In the genomic region with DNA sequence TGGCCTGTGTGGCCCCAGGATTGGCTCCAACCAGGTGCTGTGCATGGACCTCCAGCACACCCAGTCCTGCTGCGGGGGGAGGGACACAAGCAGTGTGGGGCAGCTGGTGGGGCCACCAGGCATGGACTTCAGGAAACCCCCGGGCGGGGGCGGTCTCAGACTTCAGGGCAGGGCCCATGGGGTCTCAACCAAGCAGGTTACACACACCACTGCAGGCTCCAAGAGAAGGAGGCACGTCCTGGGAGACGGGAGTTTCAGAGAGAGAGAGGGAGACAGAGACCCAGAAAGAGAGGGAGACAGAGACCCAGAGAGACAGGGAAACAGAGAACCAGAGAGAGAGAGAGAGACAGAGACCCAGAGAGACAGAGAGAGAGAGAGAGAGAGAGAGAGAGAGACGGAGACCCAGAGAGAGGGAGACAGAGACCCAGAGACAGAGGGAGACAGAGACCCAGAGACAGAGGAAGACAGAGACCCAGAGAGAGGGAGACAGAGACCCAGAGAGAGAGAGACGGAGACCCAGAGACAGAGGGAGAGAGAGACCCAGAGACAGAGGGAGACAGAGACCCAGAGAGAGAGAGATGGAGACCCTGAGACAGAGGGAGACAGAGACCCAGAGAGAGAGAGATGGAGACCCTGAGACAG, we compare ENCODE assay signal across 16 cellular contexts.
DNase-seq lines count a peak whose midpoint lies in the region; ATAC-seq, FAIRE-seq and TF ChIP-seq lines count a peak whose summit lies in the region.
"Had no signal": no experiment of that assay in that cellular context is flagged by ENCODE, and none has a peak within 500 bp of the region (broad histone marks: within the 10 kb centered on the region; RNA-seq: fewer than 3 reads in every experiment).

No MANE protein-coding gene starts in this region.

- H3K27ac ChIP-seq in A549 (peak overlapping the region in 1 of 2 experiments; percentile 45; a peak in 1 of 6 replicates), DND-41 (ENCODE audit: low read length) (no peak overlapping the region), dorsolateral prefrontal cortex (peak overlapping the region in 34 of 59 donors; percentile 11 to 83 (median 58)), rectal smooth muscle tissue (ENCODE audit: low read depth, low read length) (peak overlapping the region; percentile 16)

- TF ChIP-seq RAD21 in A549 (conservative IDR thresholded peaks at IDR 0.05 in 1 of 2, IDR thresholded peaks at IDR 0.05 in 1 of 2) = no peak

- FAIRE-seq in A549 (lab: Jason Lieb, UNC) = no peak

- H3K9me3 ChIP-seq in A549 = no peaks in the 10 kb centered on the region
- no peaks in the 10 kb centered on the region for H3K9me3 ChIP-seq in DND-41 (ENCODE audit: insufficient read depth, low read length, severe bottlenecking)
- H3K9me3 ChIP-seq: Peyer's patch had no signal

- 79% methylated on average over 4 of the region's 8 CpGs for WGBS in A549 (ENCODE audit: missing lambda C conversion rate)

- H3K36me3 ChIP-seq in DND-41 (ENCODE audit: insufficient read depth, low read length) = peaks cover 50% of the 10 kb centered on the region
- peaks cover 15% of the 10 kb centered on the region for H3K36me3 ChIP-seq in rectal smooth muscle tissue (ENCODE audit: control insufficient read depth, insufficient read depth, low read length)

- TF ChIP-seq POLR2A in A549 (IDR thresholded peaks at IDR 0.05; ENCODE audit: low read length) = no peak

- TF ChIP-seq EP300 in A549 (IDR thresholded peaks at IDR 0.05) = no peak

- intact Hi-C loops in dorsolateral prefrontal cortex (cut with DNase I) = no loop called here

- H2AFZ ChIP-seq in DND-41 (ENCODE audit: low read depth, low read length) = no peak overlapping the region

- POLR2A ChIA-PET in A549 (lab: Yijun Ruan, JAX) = no interaction called here

- ATAC-seq in A549 (peak; percentile 33 to 59; a peak in 5 of 6 replicates), DND-41 (ENCODE audit: insufficient read depth, low read depth) (peak; percentile 41; the same call in 2 of the 3 replicates)

- peaks cover 29% of the 10 kb centered on the region for H4K20me1 ChIP-seq in DND-41 (ENCODE audit: insufficient read depth, low read length)

- no peak overlapping the region for H3K4me2 ChIP-seq in A549
- H3K4me2 ChIP-seq in DND-41 (ENCODE audit: insufficient read depth, low read length) = no peak overlapping the region

- DNase-seq in A549 (ENCODE audit: low read depth in 1 of 2, low spot score in 1 of 2) (peak in 1 of 2 experiments; percentile 28), DND-41 (no peak), dorsolateral prefrontal cortex (no peak), inferior parietal cortex (ENCODE audit: extremely low spot score) (no peak), NCI-H146 (lab: John Stamatoyannopoulos, UW) (no peak), SIG-M5 (lab: John Stamatoyannopoulos, UW) (no peak)
- no peak for DNase-seq in activated CD8-positive, alpha-beta memory T cell treated with anti-CD3 and anti-CD28 coated beads for 24 hours
- DNase-seq: activated CD4-positive, CD25-positive, alpha-beta regulatory T cell; AML-193; cortex of kidney; DMS79; NCI-H1930; NCI-H524 treated with DMSO at 0.1 percent for 48 hours; Peyer's patch; T-helper 1 cell had no signal

- no peaks in the 10 kb centered on the region for H3K27me3 ChIP-seq in DND-41 (ENCODE audit: insufficient read depth, low read length, poor library complexity)
- no peaks in the 10 kb centered on the region for H3K27me3 ChIP-seq in dorsolateral prefrontal cortex
- no peaks in the 10 kb centered on the region for H3K27me3 ChIP-seq in rectal smooth muscle tissue (ENCODE audit: control insufficient read depth, insufficient read depth, low read length)
- H3K27me3 ChIP-seq: Peyer's patch had no signal

- peaks cover 6% of the 10 kb centered on the region; the same call in 1 of the 2 replicates for H3K79me2 ChIP-seq in DND-41 (ENCODE audit: insufficient read depth, low read length)

- no peaks in the 10 kb centered on the region; the same call in 2 of the 3 replicates for H3K4me1 ChIP-seq in A549
- no peaks in the 10 kb centered on the region for H3K4me1 ChIP-seq in DND-41 (ENCODE audit: insufficient read depth, low read length)
- no peaks in the 10 kb centered on the region for H3K4me1 ChIP-seq in rectal smooth muscle tissue (ENCODE audit: control insufficient read depth, insufficient read depth, low read length)
- H3K4me1 ChIP-seq: Peyer's patch had no signal

- H3K4me3 ChIP-seq in A549 (no peak overlapping the region), DND-41 (ENCODE audit: low read depth in 1 of 2, low read length in 2 of 2) (no peak overlapping the region), dorsolateral prefrontal cortex (no peak overlapping the region), rectal smooth muscle tissue (ENCODE audit: low read length) (no peak overlapping the region)
- H3K4me3 ChIP-seq: Peyer's patch had no signal

- TF ChIP-seq CTCF in A549 (IDR thresholded peaks at IDR 0.05) (no peak), DND-41 (IDR thresholded peaks at IDR 0.05; ENCODE audit: borderline replicate concordance, extremely low read depth, low read length, poor library complexity, severe bottlenecking) (no peak), dorsolateral prefrontal cortex (IDR thresholded peaks at IDR 0.05 in 54 of 56, conservative IDR thresholded peaks at IDR 0.05 in 2 of 56; ENCODE audit: low read depth in 1 of 56, partially characterized antibody in 56 of 56) (no peak)

- H3K9ac ChIP-seq in DND-41 (ENCODE audit: low read depth, low read length) (no peak overlapping the region), rectal smooth muscle tissue (ENCODE audit: low read length) (no peak overlapping the region)

- CTCF ChIA-PET in A549 (lab: Yijun Ruan, JAX) = interaction anchor here (1.5 kb wide), 1 partner anchor 333 kb away, joined by 4 read pairs; no protein-coding TSS in a partner anchor

TF ChIP-seq in A549, 52 proteins besides CTCF, POLR2A, EP300 and RAD21:
- TF ChIP-seq, protein P1, sequence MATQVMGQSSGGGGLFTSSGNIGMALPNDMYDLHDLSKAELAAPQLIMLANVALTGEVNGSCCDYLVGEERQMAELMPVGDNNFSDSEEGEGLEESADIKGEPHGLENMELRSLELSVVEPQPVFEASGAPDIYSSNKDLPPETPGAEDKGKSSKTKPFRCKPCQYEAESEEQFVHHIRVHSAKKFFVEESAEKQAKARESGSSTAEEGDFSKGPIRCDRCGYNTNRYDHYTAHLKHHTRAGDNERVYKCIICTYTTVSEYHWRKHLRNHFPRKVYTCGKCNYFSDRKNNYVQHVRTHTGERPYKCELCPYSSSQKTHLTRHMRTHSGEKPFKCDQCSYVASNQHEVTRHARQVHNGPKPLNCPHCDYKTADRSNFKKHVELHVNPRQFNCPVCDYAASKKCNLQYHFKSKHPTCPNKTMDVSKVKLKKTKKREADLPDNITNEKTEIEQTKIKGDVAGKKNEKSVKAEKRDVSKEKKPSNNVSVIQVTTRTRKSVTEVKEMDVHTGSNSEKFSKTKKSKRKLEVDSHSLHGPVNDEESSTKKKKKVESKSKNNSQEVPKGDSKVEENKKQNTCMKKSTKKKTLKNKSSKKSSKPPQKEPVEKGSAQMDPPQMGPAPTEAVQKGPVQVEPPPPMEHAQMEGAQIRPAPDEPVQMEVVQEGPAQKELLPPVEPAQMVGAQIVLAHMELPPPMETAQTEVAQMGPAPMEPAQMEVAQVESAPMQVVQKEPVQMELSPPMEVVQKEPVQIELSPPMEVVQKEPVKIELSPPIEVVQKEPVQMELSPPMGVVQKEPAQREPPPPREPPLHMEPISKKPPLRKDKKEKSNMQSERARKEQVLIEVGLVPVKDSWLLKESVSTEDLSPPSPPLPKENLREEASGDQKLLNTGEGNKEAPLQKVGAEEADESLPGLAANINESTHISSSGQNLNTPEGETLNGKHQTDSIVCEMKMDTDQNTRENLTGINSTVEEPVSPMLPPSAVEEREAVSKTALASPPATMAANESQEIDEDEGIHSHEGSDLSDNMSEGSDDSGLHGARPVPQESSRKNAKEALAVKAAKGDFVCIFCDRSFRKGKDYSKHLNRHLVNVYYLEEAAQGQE (IDR thresholded peaks at IDR 0.05) = no peak
- no peak for TF ChIP-seq ZSCAN20 (CRISPR knock-in tag; IDR thresholded peaks at IDR 0.05)
- no peak for TF ChIP-seq BHLHE40 (IDR thresholded peaks at IDR 0.05; ENCODE audit: low read depth, low read length)
- no peak for TF ChIP-seq ZFP36 (IDR thresholded peaks at IDR 0.05; ENCODE audit: borderline replicate concordance, partially characterized antibody)
- no peak for TF ChIP-seq RNF2 (IDR thresholded peaks at IDR 0.05; ENCODE audit: borderline replicate concordance, low read depth)
- TF ChIP-seq SMC3 (IDR thresholded peaks at IDR 0.05) = no peak
- no peak for TF ChIP-seq KDM1A (IDR thresholded peaks at IDR 0.05; ENCODE audit: low read depth)
- no peak for TF ChIP-seq NPAS2 (CRISPR knock-in tag; IDR thresholded peaks at IDR 0.05; ENCODE audit: borderline replicate concordance)
- TF ChIP-seq KDM5A (IDR thresholded peaks at IDR 0.05) = no peak
- TF ChIP-seq NR3C1 (IDR thresholded peaks at IDR 0.05) = no peak
- no peak for TF ChIP-seq PHF8 (IDR thresholded peaks at IDR 0.05; ENCODE audit: borderline replicate concordance, low read depth)
- no peak for TF ChIP-seq HDAC2 (IDR thresholded peaks at IDR 0.05)
- TF ChIP-seq CHD4 (IDR thresholded peaks at IDR 0.05; ENCODE audit: borderline replicate concordance) = no peak
- no peak for TF ChIP-seq CEBPB (IDR thresholded peaks at IDR 0.05)
- no peak for TF ChIP-seq HOXB13 (CRISPR knock-in tag; IDR thresholded peaks at IDR 0.05; ENCODE audit: low read depth)
- TF ChIP-seq FOXS1 (CRISPR knock-in tag; IDR thresholded peaks at IDR 0.05) = no peak
- TF ChIP-seq ESRRA (IDR thresholded peaks at IDR 0.05; ENCODE audit: borderline replicate concordance, low read length) = no peak
